In genomic region chr14:73750161-73750901, GRCh38 we compare ENCODE assay signal across 9 cellular contexts. TPM values are rescaled to one million over a fixed set of nuclear protein-coding genes. Genes with fewer than 3 reads are reported as not detected.
DNase-seq lines count a peak whose midpoint lies in the region; ATAC-seq and TF ChIP-seq lines count a peak whose summit lies in the region.
"Had no signal": no experiment of that assay in that cellular context is flagged by ENCODE, and none has a peak within 500 bp of the region (broad histone marks: within the 10 kb centered on the region; RNA-seq: fewer than 3 reads in every experiment).

No MANE protein-coding gene starts in this region.

- peaks cover 99% of the 10 kb centered on the region for H3K79me2 ChIP-seq in Karpas-422 (ENCODE audit: low read length)

- no peaks in the 10 kb centered on the region for H3K36me3 ChIP-seq in BLaER1
- H3K36me3 ChIP-seq in Karpas-422 (ENCODE audit: insufficient read depth, low read length) = no peaks in the 10 kb centered on the region

- H3K4me1 ChIP-seq in BLaER1 = peaks cover 100% of the 10 kb centered on the region
- peaks cover 98% of the 10 kb centered on the region for H3K4me1 ChIP-seq in Karpas-422 (ENCODE audit: low read length)

- H2AFZ ChIP-seq in Karpas-422 (ENCODE audit: low read length) = no peak overlapping the region

- no peaks in the 10 kb centered on the region for H3K9me2 ChIP-seq in Karpas-422 (replicated peaks; ENCODE audit: insufficient read depth, low read length)

- peak overlapping the region; percentile 49; the same call in 1 of the 2 replicates for H3K9ac ChIP-seq in BLaER1
- H3K9ac ChIP-seq in Karpas-422 (ENCODE audit: low read length) = 0 out of 2 replicates have a peak overlapping the region, but pooled peaks have one; percentile 2

- H3K36me3 Mint-ChIP-seq in nephron (ENCODE audit: low read depth) = no peaks in the 10 kb centered on the region
- peaks cover 2% of the 10 kb centered on the region for H3K36me3 Mint-ChIP-seq in activated T-cell treated with anti-CD3 and anti-CD28 coated beads, Interleukin-2, amount 50 U/mL, for 4 hours (ENCODE audit: insufficient read depth)

- peak overlapping the region in 2 of 3 experiments; percentile 8 to 43 for H3K4me3 Mint-ChIP-seq in nephron
- no peak overlapping the region for H3K4me3 Mint-ChIP-seq in activated T-cell treated with anti-CD3 and anti-CD28 coated beads, Interleukin-2, amount 50 U/mL, for 4 hours

- H4K20me1 ChIP-seq in BLaER1 = peaks cover 100% of the 10 kb centered on the region
- H4K20me1 ChIP-seq in Karpas-422 (ENCODE audit: insufficient read depth, low read depth, low read length) = peaks cover 94% of the 10 kb centered on the region

- H3K9me3 ChIP-seq in BLaER1 (no peaks in the 10 kb centered on the region), Karpas-422 (ENCODE audit: low read length) (no peaks in the 10 kb centered on the region)

- no peak for TF ChIP-seq CTCF in nephron (IDR thresholded peaks at IDR 0.05; ENCODE audit: unreplicated experiment in 3 of 3)

- no peak overlapping the region for H3K4me3 ChIP-seq in BLaER1
- H3K4me3 ChIP-seq in Karpas-422 (ENCODE audit: low read length) = no peak overlapping the region

- DNase-seq in Karpas-422 (no peak), caudate nucleus (lab: John Stamatoyannopoulos, UW) (peak in 1 of 61 donors; percentile 74), NCI-H226 (no peak), HK-2 (ENCODE audit: unreplicated experiment) (no peak)
- DNase-seq in activated CD4-positive, alpha-beta T cell treated with anti-CD3 and anti-CD28 coated beads, Interleukin-2, amount 50 U/mL, for 4 hours = no peak
- DNase-seq in activated T-cell treated with anti-CD3 and anti-CD28 coated beads, Interleukin-2, amount 50 U/mL, for 4 hours = no peak
- DNase-seq: Calu3 had no signal

- peak overlapping the region; percentile 76 to 89 (median 85) for H3K27ac Mint-ChIP-seq in nephron

- peak overlapping the region; percentile 98 for H3K27ac ChIP-seq in BLaER1
- no peak overlapping the region for H3K27ac ChIP-seq in Karpas-422 (ENCODE audit: low read length)
- H3K27ac ChIP-seq in caudate nucleus (ENCODE audit: low read depth, low read length) = peak overlapping the region; percentile 19

- peaks cover 91% of the 10 kb centered on the region for H3K4me1 Mint-ChIP-seq in nephron
- peaks cover 94% of the 10 kb centered on the region for H3K4me1 Mint-ChIP-seq in activated T-cell treated with anti-CD3 and anti-CD28 coated beads, Interleukin-2, amount 50 U/mL, for 4 hours (ENCODE audit: low read depth)

- ATAC-seq in activated T-cell treated with anti-CD3 and anti-CD28 coated beads, Interleukin-2, amount 50 U/mL, for 4 hours = no peak

- no peaks in the 10 kb centered on the region for H3K27me3 ChIP-seq in BLaER1
- no peaks in the 10 kb centered on the region for H3K27me3 ChIP-seq in Karpas-422 (ENCODE audit: low read length)

- no peaks in the 10 kb centered on the region for H3K27me3 Mint-ChIP-seq in nephron (ENCODE audit: low read depth)
- H3K27me3 Mint-ChIP-seq in activated T-cell treated with anti-CD3 and anti-CD28 coated beads, Interleukin-2, amount 50 U/mL, for 4 hours (ENCODE audit: low read depth) = no peaks in the 10 kb centered on the region

- no peaks in the 10 kb centered on the region for H3K9me3 Mint-ChIP-seq in nephron
- no peaks in the 10 kb centered on the region for H3K9me3 Mint-ChIP-seq in activated T-cell treated with anti-CD3 and anti-CD28 coated beads, Interleukin-2, amount 50 U/mL, for 4 hours

- H3K4me2 ChIP-seq in BLaER1 (peak overlapping the region; percentile 99), Karpas-422 (ENCODE audit: low read depth, low read length, poor library complexity, severe bottlenecking) (no peak overlapping the region)

RNA-seq across cellular contexts. Expression of gene PNMA1, which starts 36.1 kb away (rescaled TPM):
- total RNA-seq in Karpas-422 (2014; rRNA removed; shearing (Covaris generic); ENCODE audit: low replicate concordance) = 7.4 and 7.7 TPM in 2 replicates
- total RNA-seq in activated T-cell treated with anti-CD3 and anti-CD28 coated beads, Interleukin-2, amount 50 U/mL, for 4 hours = 10 to 100 TPM; 41.0 to 55.2 (median 50.8) TPM
